Comparison of ENCODE assay signal across 25 cellular contexts in the genomic region with DNA sequence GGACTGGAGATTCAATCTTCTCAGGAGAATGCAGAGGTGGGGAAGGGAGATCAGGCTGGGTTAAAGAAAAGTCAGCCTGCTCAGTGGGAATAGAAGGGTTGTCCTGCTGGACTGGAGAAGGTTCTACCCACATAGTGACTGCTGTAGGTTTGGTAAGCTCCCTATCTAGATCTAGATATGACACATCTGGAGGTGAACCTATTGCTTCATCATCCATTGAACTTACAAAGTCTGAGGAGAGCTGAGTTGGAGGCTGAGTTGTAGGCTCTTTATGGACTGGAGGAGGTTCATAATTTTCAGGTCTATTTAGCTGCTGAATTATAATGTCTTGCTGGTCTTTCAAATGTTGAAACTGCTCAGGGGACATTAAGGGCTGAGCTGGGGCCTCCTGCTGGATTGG.
"Had no signal": no experiment of that assay in that cellular context is flagged by ENCODE, and none has a peak within 500 bp of the region (broad histone marks: within the 10 kb centered on the region; RNA-seq: fewer than 3 reads in every experiment).

No MANE protein-coding gene starts in this region.

- ATAC-seq: activated CD8-positive, alpha-beta T cell treated with anti-CD3 and anti-CD28 coated beads for 36 hours; activated naive CD8-positive, alpha-beta T cell treated with anti-CD3 and anti-CD28 coated beads, Interleukin-2, amount 50 U/mL, for 24 hours; effector memory CD8-positive, alpha-beta T cell; left lung; stimulated activated naive CD8-positive, alpha-beta T cell treated with anti-CD3 and anti-CD28 coated beads, Interleukin-15, Interleukin-2, amounts not matched to agents 100 U/mL and 50 U/mL, for 24 hours had no signal

- H3K27ac ChIP-seq: ascending aorta, breast epithelium, left lung, tibial nerve, uterus had no signal

- H3K9me3 ChIP-seq: ascending aorta, breast epithelium, left lung, tibial nerve, uterus had no signal

- H3K27me3 ChIP-seq: ascending aorta, breast epithelium, left lung, tibial nerve, uterus had no signal

- H3K4me3 ChIP-seq: ascending aorta, breast epithelium, left lung, tibial nerve, uterus had no signal

- H3K36me3 ChIP-seq: ascending aorta, breast epithelium, left lung, uterus had no signal

- DNase-seq: activated CD4-positive, alpha-beta T cell treated with anti-CD3 and anti-CD28 coated beads for 48 hours; activated CD4-positive, CD25-positive, alpha-beta regulatory T cell; activated CD8-positive, alpha-beta T cell treated with anti-CD3 and anti-CD28 coated beads for 36 hours; activated naive CD4-positive, alpha-beta T cell treated with anti-CD3 and anti-CD28 coated beads, Interleukin-2, amount 10 ng/mL, durations not matched to agents 7 days and 5 days; activated naive CD8-positive, alpha-beta T cell treated with anti-CD3 and anti-CD28 coated beads, Interleukin-2, amount 50 U/mL, for 24 hours; activated T-cell treated with anti-CD3 and anti-CD28 coated beads, Interleukin-2, amount 50 U/mL, for 1 hour; cerebellar nuclear complex; dermis blood vessel endothelial cell; effector memory CD8-positive, alpha-beta T cell; hypothalamus; kidney; left lung; nephron progenitor cell; nucleus accumbens; posterior cingulate gyrus; stimulated activated CD4-positive, alpha-beta T cell treated with anti-CD3 and anti-CD28 coated beads, Interleukin-12 subunit alpha, Interleukin-12 subunit beta, amount 100 ng/mL, for 4 hours; stimulated activated CD4-positive, alpha-beta T cell treated with anti-CD3 and anti-CD28 coated beads, Interleukin-1b, Interleukin-23, amount 100 ng/mL, for 48 hours; stimulated activated naive CD8-positive, alpha-beta T cell treated with anti-CD3 and anti-CD28 coated beads, Interleukin-15, Interleukin-2, amounts not matched to agents 100 U/mL and 50 U/mL, for 24 hours; T-helper 1 cell; T1000; uterus had no signal

- FAIRE-seq: frontal cortex, kidney had no signal

- H3K4me1 ChIP-seq: breast epithelium, uterus had no signal
